In genomic region chr4:149870008-149870407, GRCh38 we compare ENCODE assay signal across 33 cellular contexts. TPM values are rescaled to one million over a fixed set of nuclear protein-coding genes. Genes with fewer than 3 reads are reported as not detected.
"Had no signal": no experiment of that assay in that cellular context is flagged by ENCODE, and none has a peak within 500 bp of the region (broad histone marks: within the 10 kb centered on the region; RNA-seq: fewer than 3 reads in every experiment).

No MANE protein-coding gene starts in this region.

- H3K27ac ChIP-seq: PC-9, RWPE1, SJCRH30, SK-N-MC had no signal

- H3K36me3 ChIP-seq: SJCRH30 had no signal

- H3K4me3 ChIP-seq: PC-9, SJCRH30, SK-N-MC had no signal

- H3K27me3 ChIP-seq: SJCRH30 had no signal

- H3K4me2 ChIP-seq: PC-9 had no signal

- H3K9me3 ChIP-seq: SJCRH30 had no signal

- DNase-seq: Kasumi-1, KG1, MM.1S, MV-4-11, NCI-H1092, NCI-H1105, NCI-H1417 treated with DMSO at 0.1 percent for 48 hours, NCI-H1436 treated with DMSO at 0.1 percent for 48 hours, NCI-H1694 treated with DMSO at 0.1 percent for 48 hours, NCI-H187 treated with DMSO at 0.1 percent for 48 hours, NCI-H2029, NCI-H2081 treated with DMSO at 0.1 percent for 48 hours, NCI-H2107, NCI-H2171, NCI-H226, NCI-H446 treated with DMSO at 0.1 percent for 48 hours, NCI-H510A, NCI-H524, NCI-H526, NCI-H69, NCI-H748 treated with DMSO at 0.1 percent for 48 hours, NCI-H82, PC-9, SHP77, SIG-M5, SJCRH30 had no signal

- H3K4me1 ChIP-seq: SJCRH30 had no signal

- H2AFZ ChIP-seq: PC-9 had no signal

RNA-seq across cellular contexts. Expression of gene IQCM, which starts 54.4 kb away (rescaled TPM):
- total RNA-seq: M059J, OCI-LY7, PC-9, Right ventricle myocardium inferior, RPMI7951, SJCRH30, SK-MEL-5 had no signal
